Comparison of ENCODE assay signal across 1 cellular context in genomic region chr7:99562832-99563231, GRCh38.
TF ChIP-seq lines count a peak whose summit lies in the region.

No MANE protein-coding gene starts in this region.

TF ChIP-seq in A549, 52 proteins besides CTCF, POLR2A, EP300 and RAD21 (continued from another document):
- TF ChIP-seq PBX3 (IDR thresholded peaks at IDR 0.05) (peak; percentile 72), RCOR1 (IDR thresholded peaks at IDR 0.05; ENCODE audit: low read depth, low read length) (no peak), NPAS2 (CRISPR knock-in tag; IDR thresholded peaks at IDR 0.05; ENCODE audit: borderline replicate concordance) (no peak), BCL3 (IDR thresholded peaks at IDR 0.05) (no peak), SMC3 (IDR thresholded peaks at IDR 0.05) (no peak), HES2 (IDR thresholded peaks at IDR 0.05) (no peak), JUNB (IDR thresholded peaks at IDR 0.05) (peak; percentile 96), JUN (IDR thresholded peaks at IDR 0.05) (peak; percentile 63 to 79; a peak in 4 of 5 replicates), FOXS1 (CRISPR knock-in tag; IDR thresholded peaks at IDR 0.05) (peak; percentile 35; the same call in 1 of the 2 replicates), ESRRA (IDR thresholded peaks at IDR 0.05; ENCODE audit: borderline replicate concordance, low read length) (no peak), MAFK (IDR thresholded peaks at IDR 0.05; ENCODE audit: partially characterized antibody) (peak; percentile 64), FOSB (CRISPR knock-in tag; IDR thresholded peaks at IDR 0.05) (no peak), ZFP36 (IDR thresholded peaks at IDR 0.05; ENCODE audit: borderline replicate concordance, partially characterized antibody) (no peak), ZSCAN20 (CRISPR knock-in tag; IDR thresholded peaks at IDR 0.05) (no peak), CHD2 (IDR thresholded peaks at IDR 0.05; ENCODE audit: low read length, partially characterized antibody) (no peak), RARB (CRISPR knock-in tag; IDR thresholded peaks at IDR 0.05) (no peak), MAZ (IDR thresholded peaks at IDR 0.05; ENCODE audit: borderline replicate concordance, low read depth, low read length) (no peak), HEYL (CRISPR knock-in tag; IDR thresholded peaks at IDR 0.05) (no peak), ZNF302 (CRISPR knock-in tag; IDR thresholded peaks at IDR 0.05) (no peak), KDM1A (IDR thresholded peaks at IDR 0.05; ENCODE audit: low read depth) (no peak), HMGXB4 (CRISPR knock-in tag; IDR thresholded peaks at IDR 0.05; ENCODE audit: borderline replicate concordance) (no peak), TP53 (CRISPR knock-in tag; IDR thresholded peaks at IDR 0.05) (no peak), POLR2AphosphoS2 (conservative IDR thresholded peaks at IDR 0.05; ENCODE audit: low read length) (no peak), CEBPB (IDR thresholded peaks at IDR 0.05) (peak in 1 of 2 experiments; percentile 74; a peak in 2 of 4 replicates), HDAC2 (IDR thresholded peaks at IDR 0.05) (no peak), RNF2 (IDR thresholded peaks at IDR 0.05; ENCODE audit: borderline replicate concordance, low read depth) (no peak), ELK1 (IDR thresholded peaks at IDR 0.05; ENCODE audit: low read depth, low read length) (no peak), ATOH8 (CRISPR knock-in tag; IDR thresholded peaks at IDR 0.05; ENCODE audit: low read depth) (no peak), EHF (CRISPR knock-in tag; IDR thresholded peaks at IDR 0.05) (no peak), CHD4 (IDR thresholded peaks at IDR 0.05; ENCODE audit: borderline replicate concordance) (no peak), GATA3 (IDR thresholded peaks at IDR 0.05; ENCODE audit: borderline replicate concordance) (peak; percentile 87; the same call in 1 of the 2 replicates), E2F6 (IDR thresholded peaks at IDR 0.05; ENCODE audit: borderline replicate concordance, low read depth) (no peak), MAX (IDR thresholded peaks at IDR 0.05) (peak; percentile 92)
